ENCODE assay signal across 8 cellular contexts in the genomic region with DNA sequence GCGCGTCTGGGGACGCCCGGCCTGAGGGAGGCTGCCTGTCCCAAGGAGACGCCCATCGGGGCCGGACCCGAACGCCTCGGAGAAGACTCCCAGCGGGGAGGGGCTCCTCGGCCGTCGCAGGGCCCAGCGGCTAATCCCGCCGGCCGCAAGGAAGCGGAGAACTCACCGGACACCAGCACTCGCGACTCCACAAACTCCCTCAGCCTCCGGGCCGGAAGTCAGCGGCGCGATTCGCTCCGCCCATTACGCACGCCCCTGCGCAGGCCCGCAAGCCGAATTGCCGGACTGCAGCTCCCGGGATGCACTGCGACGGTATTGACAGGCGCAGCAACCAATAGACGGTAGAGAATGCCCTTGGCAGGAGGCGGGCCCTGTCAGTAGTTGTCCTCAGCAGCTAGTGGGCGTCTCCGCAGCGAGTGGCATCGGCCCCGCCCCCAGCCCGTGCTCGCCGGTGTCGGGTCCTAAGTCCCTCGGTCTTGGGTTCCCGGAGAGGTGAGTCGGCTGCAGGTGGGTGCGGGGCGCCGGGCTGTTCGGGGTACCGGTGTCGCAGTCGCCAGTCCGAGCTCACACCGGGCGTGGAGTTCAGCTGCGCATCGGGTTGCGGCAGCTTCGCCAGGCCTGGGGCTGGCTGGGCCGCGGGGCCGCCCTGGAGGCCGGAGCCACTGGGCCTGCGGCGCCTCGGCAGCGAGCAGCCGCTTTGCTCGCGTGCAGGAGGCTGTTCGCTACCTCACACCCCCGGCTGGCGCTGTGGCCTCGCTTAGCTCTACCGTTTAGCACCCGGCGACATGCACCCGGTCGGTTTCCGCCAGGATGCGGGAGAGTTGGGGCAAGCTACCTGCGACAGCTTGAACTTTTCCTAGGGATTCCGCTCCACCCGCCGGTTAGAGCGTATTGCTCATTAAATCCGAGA. TPM values are rescaled to one million over a fixed set of nuclear protein-coding genes. Genes with fewer than 3 reads are reported as not detected.
DNase-seq lines count a peak whose midpoint lies in the region; ATAC-seq and TF ChIP-seq lines count a peak whose summit lies in the region.

TSS of gene ZNF174 (plus strand) at position 437 of the 910 bp plus-strand sequence. CDS start 790 bp downstream, outside the sequence.
TSS of gene ZSCAN32 (minus strand) at position 226 of the 910 bp plus-strand sequence. CDS start 3,447 bp downstream, outside the sequence.

- H3K27me3 ChIP-seq in cardiac muscle cell = no peaks in the 10 kb centered on the region
- H3K27me3 ChIP-seq in trophoblast cell (ENCODE audit: insufficient read depth, low read length) = no peaks in the 10 kb centered on the region
- H3K27me3 ChIP-seq in transverse colon = no peaks in the 10 kb centered on the region

- peak within 1 kb of the TSS; percentile 63 for H4K91ac ChIP-seq in trophoblast cell (ENCODE audit: low read depth, low read length)

- WGBS in trophoblast cell (ENCODE audit: extremely low coverage, insufficient coverage, insufficient read length) = no CpG with 5 or more reads among the region's 95 CpGs
- WGBS in transverse colon (ENCODE audit: low coverage in 1 of 2), 2 donors = 0% methylated on average over 3 to 72 of the region's 95 CpGs

- H3K4me1 ChIP-seq in cardiac muscle cell (ENCODE audit: low read depth) = no peaks in the 10 kb centered on the region
- peaks cover 3 to 10% of the 10 kb centered on the region in 2 experiments for H3K4me1 ChIP-seq in trophoblast cell (ENCODE audit: control insufficient read depth in 1 of 2, insufficient read depth in 2 of 2, low read length in 2 of 2)
- peaks cover 12 to 22% (median 15%) of the 10 kb centered on the region in 4 donors for H3K4me1 ChIP-seq in transverse colon

- DNase-seq in NCI-H1417 (lab: John Stamatoyannopoulos, UW) (peak; percentile 98 to 100 (median 99)), SW 1271 (lab: John Stamatoyannopoulos, UW) (peak; percentile 81 to 97), cardiac muscle cell (ENCODE audit: low read depth in 1 of 2, low spot score in 1 of 2) (peak; percentile 98 to 100), trophoblast cell (peak; percentile 99 to 100), transverse colon (peak; percentile 99)
- peak; percentile 96 for DNase-seq in activated naive CD8-positive, alpha-beta T cell treated with anti-CD3 and anti-CD28 coated beads, Interleukin-2, amount 50 U/mL, for 16 hours (ENCODE audit: low read depth, low spot score)

- peak within 1 kb of the TSS; percentile 95 for H4K8ac ChIP-seq in trophoblast cell (ENCODE audit: low read depth, low read length)

- H2AFZ ChIP-seq in trophoblast cell (ENCODE audit: insufficient read depth, low read length, poor library complexity) = peak within 1 kb of the TSS; percentile 85

- H2AK5ac ChIP-seq in trophoblast cell (ENCODE audit: low read length) = no peak within 1 kb of the TSS

- peak within 1 kb of the TSS; percentile 95 for H3K9ac ChIP-seq in trophoblast cell (ENCODE audit: low read length)

- in situ Hi-C loops in transverse colon (cut with MboI; ENCODE audit: low pct_ligation_motif_present in 1 of 4, low pct_unique_long_range_greater_than_20kb in 1 of 4, low sequenced_read_pairs in 3 of 4) = loop anchor here in 2 of 4 donors (10.0 to 25.0 kb wide), 2 partner anchors 89 to 106 kb away; partner anchors contain the start of genes TIGD7 (in 1 of the 2) and ZNF75A (in 1 of the 2)

- H3K36me3 ChIP-seq in cardiac muscle cell = peaks cover 15% of the 10 kb centered on the region
- H3K36me3 ChIP-seq in trophoblast cell (ENCODE audit: control insufficient read depth in 1 of 2, insufficient read depth in 2 of 2, low read length in 2 of 2) = peaks cover 15 to 27% of the 10 kb centered on the region in 2 experiments
- peaks cover 0 to 45% (median 16%) of the 10 kb centered on the region in 4 donors for H3K36me3 ChIP-seq in transverse colon

- ATAC-seq in HG02759 (IDR thresholded peaks at IDR 0.05; ENCODE audit: unreplicated experiment) = peak; percentile 98

- peak within 1 kb of the TSS; percentile 84 for H3K14ac ChIP-seq in trophoblast cell (ENCODE audit: low read length)

- intact Hi-C loops in transverse colon (cut with DNase I; ENCODE audit: low total_unique reads) = loop anchor here (2.0 kb wide), 1 partner anchor 58 kb away; no protein-coding TSS in a partner anchor

- peaks cover 7% of the 10 kb centered on the region for H3K79me2 ChIP-seq in trophoblast cell (ENCODE audit: control insufficient read depth, insufficient read depth, low read length, poor library complexity)

- H2BK5ac ChIP-seq in trophoblast cell (ENCODE audit: low read depth, low read length, poor library complexity) = peak within 1 kb of the TSS; percentile 20

- H3K4me3 ChIP-seq in cardiac muscle cell (peak within 1 kb of the TSS; percentile 68), trophoblast cell (ENCODE audit: low read depth, low read length) (peak within 1 kb of the TSS; percentile 99), transverse colon (peak within 1 kb of the TSS; percentile 70 to 90 (median 80))

- H3K4me2 ChIP-seq in trophoblast cell (ENCODE audit: low read length) = peak within 1 kb of the TSS; percentile 94

- peak; percentile 77 for TF ChIP-seq POLR2A in transverse colon (IDR thresholded peaks at IDR 0.05)

- no peak for TF ChIP-seq EP300 in transverse colon (IDR thresholded peaks at IDR 0.05; ENCODE audit: low read depth)

- peak within 1 kb of the TSS; percentile 35 for H2BK120ac ChIP-seq in trophoblast cell (ENCODE audit: insufficient read depth, low read length, poor library complexity)

- H3K9me3 ChIP-seq in cardiac muscle cell (ENCODE audit: low read depth) (no peaks in the 10 kb centered on the region), trophoblast cell (ENCODE audit: insufficient read depth, low read depth, low read length) (peaks cover 8% of the 10 kb centered on the region), transverse colon (peaks cover 25 to 26% of the 10 kb centered on the region in 2 donors)

- H3K4ac ChIP-seq in trophoblast cell (ENCODE audit: low read depth, low read length) = peak within 1 kb of the TSS; percentile 49

- peak within 1 kb of the TSS; percentile 68 for H4K12ac ChIP-seq in trophoblast cell (ENCODE audit: low read depth, low read length)

- H3K79me1 ChIP-seq in trophoblast cell (ENCODE audit: low read length) = peaks cover 7% of the 10 kb centered on the region

- H3K27ac ChIP-seq in cardiac muscle cell (peak within 1 kb of the TSS; percentile 82), trophoblast cell (ENCODE audit: low read depth, low read length) (peak within 1 kb of the TSS; percentile 70), transverse colon (peak within 1 kb of the TSS; percentile 88 to 92 (median 90))

- H3K18ac ChIP-seq in trophoblast cell (ENCODE audit: low read length) = peak within 1 kb of the TSS; percentile 66

- H3K23ac ChIP-seq in trophoblast cell (ENCODE audit: low read length) = no peak within 1 kb of the TSS

- no peak within 1 kb of the TSS for H2BK12ac ChIP-seq in trophoblast cell (ENCODE audit: low read length)

- TF ChIP-seq CTCF in GM12873 (IDR thresholded peaks at IDR 0.05; ENCODE audit: insufficient read depth, low read depth, low read length, missing control alignments) (peak; percentile 21), cardiac muscle cell (IDR thresholded peaks at IDR 0.05; ENCODE audit: low read depth, low read length) (no peak), transverse colon (IDR thresholded peaks at IDR 0.05) (no peak)

RNA-seq across cellular contexts. Expression of gene ZNF174, which starts in this region (rescaled TPM):
- total RNA-seq in cardiac muscle cell (32.0 and 33.5 TPM in 2 replicates), transverse colon (10 to 100 TPM in 2 of 4 donors, 1 to 10 TPM in 2; 7.9 to 14.8 (median 11.4) TPM)
- polyA plus RNA-seq in cardiac muscle cell = 31.4 and 33.1 TPM in 2 replicates
- polyA plus RNA-seq in trophoblast cell (2013) = 6.0 and 6.1 TPM in 2 replicates

RNA-seq across cellular contexts. Expression of gene ZSCAN32, which starts in this region (rescaled TPM):
- 17.1 and 19.8 TPM in 2 replicates for total RNA-seq in cardiac muscle cell
- polyA plus RNA-seq in cardiac muscle cell = 12.3 and 13.7 TPM in 2 replicates
- polyA plus RNA-seq in trophoblast cell (2013) = 8.3 and 9.3 TPM in 2 replicates
- total RNA-seq in transverse colon = 10 to 100 TPM in 3 of 4 donors, under 1 TPM in 1; 1.00 to 12.7 (median 11.6) TPM

Comparison
In these comparisons a context has a peak if more than half of its experiments do, and no peak if none do; other contexts are left out.
1. Peak in every context shown above with its lines: DNase-seq, ATAC-seq, H3K4me3 ChIP-seq and H3K27ac ChIP-seq.